9 cellular contexts compared by ENCODE assay signal in genomic region chr11:3163241-3163981, GRCh38. TPM values are rescaled to one million over a fixed set of nuclear protein-coding genes. Genes with fewer than 3 reads are reported as not detected.
DNase-seq lines count a peak whose midpoint lies in the region; TF ChIP-seq lines count a peak whose summit lies in the region.
"Had no signal": no experiment of that assay in that cellular context is flagged by ENCODE, and none has a peak within 500 bp of the region (broad histone marks: within the 10 kb centered on the region; RNA-seq: fewer than 3 reads in every experiment).

No MANE protein-coding gene starts in this region.

- H3K36me3 Mint-ChIP-seq in neural progenitor cell: no peaks in the 10 kb centered on the region

- H3K79me2 ChIP-seq in neural progenitor cell (ENCODE audit: low read depth): peaks cover 46% of the 10 kb centered on the region

- no peaks in the 10 kb centered on the region for H3K9me3 Mint-ChIP-seq in neural progenitor cell

- H3K27me3 ChIP-seq in BLaER1 treated with 17β-estradiol and CSF1 and Interleukin-3, amounts not matched to agents 10 nM and 100 nM: peaks cover 0 to 18% (median 0%) of the 10 kb centered on the region in 11 experiments; a peak in 8 of 22 replicates
- peaks cover 16% of the 10 kb centered on the region for H3K27me3 ChIP-seq in NT2/D1 (ENCODE audit: insufficient read depth, insufficient read length)
- peaks cover 8% of the 10 kb centered on the region for H3K27me3 ChIP-seq in neural progenitor cell

- H3K4me1 Mint-ChIP-seq in neural progenitor cell: peaks cover 59% of the 10 kb centered on the region

- no peaks in the 10 kb centered on the region for H3K9me3 ChIP-seq in BLaER1 treated with 17β-estradiol and CSF1 and Interleukin-3, amounts not matched to agents 10 nM and 100 nM (replicated peaks in 1 of 11)
- H3K9me3 ChIP-seq in NT2/D1 (ENCODE audit: insufficient read depth, low read length): no peaks in the 10 kb centered on the region
- no peaks in the 10 kb centered on the region for H3K9me3 ChIP-seq in neural progenitor cell (ENCODE audit: low read depth)

- H3K27ac Mint-ChIP-seq in neural progenitor cell: peak overlapping the region; percentile 89

- peak overlapping the region; percentile 66 to 89 (median 78); a peak in 19 of 20 replicates for H3K4me3 ChIP-seq in BLaER1 treated with 17β-estradiol and CSF1 and Interleukin-3, amounts not matched to agents 10 nM and 100 nM
- H3K4me3 ChIP-seq in NT2/D1 (ENCODE audit: insufficient read length, low read depth) (peak overlapping the region; percentile 82), epithelial cell of proximal tubule (ENCODE audit: low read depth, low read length) (peak overlapping the region; percentile 73), neural progenitor cell (peak overlapping the region; percentile 73)

- H4K20me1 ChIP-seq in BLaER1 treated with 17β-estradiol and CSF1 and Interleukin-3, amounts not matched to agents 10 nM and 100 nM: peaks cover 51 to 78% (median 60%) of the 10 kb centered on the region in 11 experiments; a peak in 21 of 22 replicates
- H4K20me1 ChIP-seq in neural progenitor cell (ENCODE audit: low read depth): peaks cover 46% of the 10 kb centered on the region

- H2AFZ ChIP-seq in neural progenitor cell (replicated peaks): no peak overlapping the region

- H3K36me3 ChIP-seq in BLaER1 treated with 17β-estradiol and CSF1 and Interleukin-3, amounts not matched to agents 10 nM and 100 nM: no peaks in the 10 kb centered on the region
- H3K36me3 ChIP-seq in NT2/D1 (ENCODE audit: insufficient read depth, insufficient read length, low read length): peaks cover 16% of the 10 kb centered on the region
- no peaks in the 10 kb centered on the region for H3K36me3 ChIP-seq in neural progenitor cell

- peak overlapping the region; percentile 89 to 99 (median 98) for H3K4me2 ChIP-seq in BLaER1 treated with 17β-estradiol and CSF1 and Interleukin-3, amounts not matched to agents 10 nM and 100 nM
- peak overlapping the region; percentile 92 for H3K4me2 ChIP-seq in neural progenitor cell

- H3K27me3 Mint-ChIP-seq in neural progenitor cell (ENCODE audit: insufficient read depth, low read depth): peaks cover 5% of the 10 kb centered on the region

- H3K4me3 Mint-ChIP-seq in neural progenitor cell: peak overlapping the region; percentile 88

- TF ChIP-seq CTCF in epithelial cell of proximal tubule (conservative IDR thresholded peaks at IDR 0.05; ENCODE audit: low read depth, low read length) (no peak), neural progenitor cell (IDR thresholded peaks at IDR 0.05) (no peak)

- peaks cover 42% of the 10 kb centered on the region for H3F3A ChIP-seq in neural progenitor cell (ENCODE audit: low read depth)

- peaks cover 52 to 93% (median 91%) of the 10 kb centered on the region in 10 experiments for H3K4me1 ChIP-seq in BLaER1 treated with 17β-estradiol and CSF1 and Interleukin-3, amounts not matched to agents 10 nM and 100 nM
- H3K4me1 ChIP-seq in NT2/D1 (ENCODE audit: insufficient read depth, insufficient read length): peaks cover 41% of the 10 kb centered on the region
- peaks cover 51% of the 10 kb centered on the region for H3K4me1 ChIP-seq in neural progenitor cell

- peak overlapping the region in 8 of 11 experiments; percentile 0 to 78 (median 71); a peak in 12 of 22 replicates for H3K27ac ChIP-seq in BLaER1 treated with 17β-estradiol and CSF1 and Interleukin-3, amounts not matched to agents 10 nM and 100 nM
- H3K27ac ChIP-seq in neural progenitor cell: no peak overlapping the region

- DNase-seq in NT2/D1 (ENCODE audit: low read depth, low spot score) (no peak), epithelial cell of proximal tubule (ENCODE audit: low read depth) (no peak), neural progenitor cell (ENCODE audit: low spot score) (no peak), kidney tubule cell (ENCODE audit: low spot score) (no peak), NCI-H524 treated with DMSO at 0.1 percent for 48 hours (lab: John Stamatoyannopoulos, UW) (no peak), SHP77 (lab: John Stamatoyannopoulos, UW) (no peak), NCI-H146 (lab: John Stamatoyannopoulos, UW) (no peak)
- DNase-seq: stimulated activated naive CD4-positive, alpha-beta T cell treated with Interleukin-2 at 50 U/mL for 16 hours had no signal

- H3K9ac ChIP-seq in BLaER1 treated with 17β-estradiol and CSF1 and Interleukin-3, amounts not matched to agents 10 nM and 100 nM: peak overlapping the region; percentile 75 to 88 (median 83); a peak in 20 of 22 replicates
- H3K9ac ChIP-seq in NT2/D1 (ENCODE audit: insufficient read length, low read depth) (peak overlapping the region; percentile 94), neural progenitor cell (no peak overlapping the region)

RNA-seq across cellular contexts. Expression of gene OSBPL5, which starts 1.7 kb away (rescaled TPM):
- total RNA-seq in epithelial cell of proximal tubule: 8.9 and 25.3 TPM in 2 replicates
- total RNA-seq in neural progenitor cell (ENCODE audit: low replicate concordance): 6.2 and 20.1 TPM in 2 replicates

RNA-seq across cellular contexts. Expression of gene MRGPRG, which starts 55.2 kb away (rescaled TPM):
- not detected in 2 replicates for total RNA-seq in epithelial cell of proximal tubule
- not detected in 2 replicates for total RNA-seq in neural progenitor cell (ENCODE audit: low replicate concordance)
